26 cellular contexts compared by ENCODE assay signal in genomic region chr18:1357724-1358123, GRCh38.
"Had no signal": no experiment of that assay in that cellular context is flagged by ENCODE, and none has a peak within 500 bp of the region (broad histone marks: within the 10 kb centered on the region; RNA-seq: fewer than 3 reads in every experiment).

No MANE protein-coding gene starts in this region.

- H3K36me3 Mint-ChIP-seq: naive thymus-derived CD4-positive, alpha-beta T cell; natural killer cell; neural progenitor cell; stimulated activated naive B cell treated with anti-CD40 and anti-IgM and Interleukin-4, amounts not matched to agents 10 μg/mL and 1 μg/mL and 100 μg/mL, for 72 hours had no signal

- H3K27ac ChIP-seq: neural progenitor cell, neutrophil, parathyroid adenoma, psoas muscle, skin epidermis, stomach, thoracic aorta, thyroid gland, tibial nerve, upper lobe of left lung, uterus had no signal

- H3K9me3 Mint-ChIP-seq: neural progenitor cell; stimulated activated naive CD8-positive, alpha-beta T cell treated with anti-CD3 and anti-CD28 coated beads, Interleukin-15, Interleukin-2, amounts not matched to agents 100 ng/mL and 50 ng/mL, for 24 hours had no signal

- H3K4me2 ChIP-seq: neural progenitor cell had no signal

- H3K4me3 Mint-ChIP-seq: naive thymus-derived CD4-positive, alpha-beta T cell; natural killer cell; nephron; neural progenitor cell; stimulated activated naive B cell treated with anti-CD40 and anti-IgM and Interleukin-4, amounts not matched to agents 10 μg/mL and 1 μg/mL and 100 μg/mL, for 72 hours; stimulated activated naive CD8-positive, alpha-beta T cell treated with anti-CD3 and anti-CD28 coated beads, Interleukin-15, Interleukin-2, amounts not matched to agents 100 ng/mL and 50 ng/mL, for 24 hours had no signal

- DNase-seq: naive thymus-derived CD4-positive, alpha-beta T cell; natural killer cell; nucleus accumbens; posterior cingulate gyrus; psoas muscle; right cardiac atrium; stimulated activated CD4-positive, alpha-beta T cell treated with anti-CD3 and anti-CD28 coated beads, Interleukin-15, amount 100 ng/mL, for 24 hours; stimulated activated CD4-positive, alpha-beta T cell treated with anti-CD3 and anti-CD28 coated beads, Interleukin-2, amount 100 ng/mL, for 24 hours; stimulated activated CD4-positive, alpha-beta T cell treated with anti-CD3 and anti-CD28 coated beads, Interleukin-4, amount 100 ng/mL, for 24 hours; stimulated activated naive B cell treated with anti-CD40 and anti-IgM and Interleukin-4, amounts not matched to agents 10 μg/mL and 1 μg/mL and 100 μg/mL, for 72 hours; stimulated activated naive CD4-positive, alpha-beta T cell treated with Interleukin-2 at 50 U/mL for 16 hours; stomach; thyroid gland; trophoblast cell; upper lobe of left lung; uterus had no signal

- H3K27me3 ChIP-seq: neural progenitor cell, neutrophil, stomach, thyroid gland, tibial nerve, upper lobe of left lung, uterus had no signal

- H3K36me3 ChIP-seq: neural progenitor cell, neutrophil, stomach, thoracic aorta, thyroid gland, tibial nerve, upper lobe of left lung, uterus had no signal

- H2AFZ ChIP-seq: neural progenitor cell, parathyroid adenoma had no signal

- H3K4me1 Mint-ChIP-seq: naive thymus-derived CD4-positive, alpha-beta T cell; natural killer cell; nephron; neural progenitor cell; stimulated activated naive B cell treated with anti-CD40 and anti-IgM and Interleukin-4, amounts not matched to agents 10 μg/mL and 1 μg/mL and 100 μg/mL, for 72 hours had no signal

- H3K4me3 ChIP-seq: neural progenitor cell, psoas muscle, skin epidermis, stomach, thoracic aorta, thyroid gland, tibial nerve, upper lobe of left lung, uterus had no signal

- ATAC-seq: naive thymus-derived CD4-positive, alpha-beta T cell; natural killer cell; psoas muscle; right cardiac atrium; sciatic nerve had no signal

- H3K9me3 ChIP-seq: neutrophil, psoas muscle, stomach, thoracic aorta, thyroid gland, tibial nerve, upper lobe of left lung, uterus had no signal

- H3K27ac Mint-ChIP-seq: naive thymus-derived CD4-positive, alpha-beta T cell; natural killer cell; nephron; neural progenitor cell; progenitor cell of endocrine pancreas; stimulated activated naive B cell treated with anti-CD40 and anti-IgM and Interleukin-4, amounts not matched to agents 10 μg/mL and 1 μg/mL and 100 μg/mL, for 72 hours; stimulated activated naive CD8-positive, alpha-beta T cell treated with anti-CD3 and anti-CD28 coated beads, Interleukin-15, Interleukin-2, amounts not matched to agents 100 ng/mL and 50 ng/mL, for 24 hours had no signal

- H3K9ac ChIP-seq: neural progenitor cell, parathyroid adenoma had no signal

- H3K27me3 Mint-ChIP-seq: naive thymus-derived CD4-positive, alpha-beta T cell; progenitor cell of endocrine pancreas; stimulated activated naive B cell treated with anti-CD40 and anti-IgM and Interleukin-4, amounts not matched to agents 10 μg/mL and 1 μg/mL and 100 μg/mL, for 72 hours; stimulated activated naive CD8-positive, alpha-beta T cell treated with anti-CD3 and anti-CD28 coated beads, Interleukin-15, Interleukin-2, amounts not matched to agents 100 ng/mL and 50 ng/mL, for 24 hours had no signal

- H3K79me2 ChIP-seq: parathyroid adenoma had no signal

- H3K4me1 ChIP-seq: neural progenitor cell, parathyroid adenoma, psoas muscle, stomach, thyroid gland, tibial nerve, upper lobe of left lung, uterus had no signal
